Comparison of ENCODE assay signal across 7 cellular contexts in the genomic region with DNA sequence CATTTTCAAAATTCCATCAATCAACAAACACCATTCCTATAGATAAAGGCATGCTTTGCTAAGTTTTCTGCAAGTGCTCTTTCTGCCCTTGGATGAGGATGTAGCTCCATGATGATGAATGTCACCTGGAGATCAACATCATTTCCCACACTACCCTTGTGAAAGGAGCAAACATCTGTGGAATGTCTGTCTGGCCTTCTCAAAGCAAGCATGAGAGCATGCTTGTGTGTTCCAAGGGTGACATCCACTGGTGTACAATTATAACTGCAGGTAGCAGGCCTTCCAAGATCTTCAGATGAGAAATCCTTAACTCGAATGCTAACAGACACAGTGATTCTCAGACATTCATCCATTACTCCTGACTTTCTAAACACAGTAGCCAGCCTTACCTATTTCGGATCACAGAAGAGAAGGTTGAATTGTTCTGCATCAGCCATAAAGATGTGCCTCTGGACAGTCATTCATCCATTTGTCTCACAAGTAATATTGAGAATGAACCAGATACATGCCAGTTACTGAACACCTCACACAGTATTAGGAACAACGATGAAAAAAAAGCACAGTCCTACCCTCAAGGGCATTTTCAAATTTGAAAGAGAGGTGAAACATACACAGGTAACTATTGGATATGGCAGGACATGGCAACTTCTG.
DNase-seq lines count a peak whose midpoint lies in the region; ATAC-seq, FAIRE-seq and TF ChIP-seq lines count a peak whose summit lies in the region.

No MANE protein-coding gene starts in this region.

- POLR2A ChIA-PET in GM12878 (lab: Charles Lee) = no interaction called here

- SMC1A ChIA-PET in GM12878 (lab: Charles Lee; ENCODE audit: uncharacterized antibody, unreplicated experiment) = interaction anchor here (0.6 to 1.1 kb wide), 4 partner anchors 46 to 492 kb away, joined by 3 to 4 read pairs (median 4); no protein-coding TSS in a partner anchor

- no peak for TF ChIP-seq EP300 in GM12878 (IDR thresholded peaks at IDR 0.05; ENCODE audit: borderline replicate concordance in 1 of 2, control insufficient read depth in 1 of 2, low read depth in 2 of 2, low read length in 2 of 2)

- in situ Hi-C loops in GM12878 (cut with MboI) = loop anchor here (5.0 kb wide), 1 partner anchor 400 kb away; no protein-coding TSS in a partner anchor

- ATAC-seq in GM21360 (IDR thresholded peaks at IDR 0.05; ENCODE audit: unreplicated experiment) = peak; percentile 89
- ATAC-seq in HG03565 (IDR thresholded peaks at IDR 0.05; ENCODE audit: unreplicated experiment) = peak; percentile 97
- ATAC-seq in GM12878 = peak; percentile 87

- H2AFZ ChIP-seq in GM12878 (ENCODE audit: control insufficient read depth, low read depth, low read length) = no peak overlapping the region

- RAD21 ChIA-PET in GM12878 (lab: Charles Lee; ENCODE audit: unreplicated experiment) = interaction anchor here (1.4 kb wide), 1 partner anchor 58 kb away, joined by 6 read pairs; no protein-coding TSS in a partner anchor

- no peak overlapping the region for H3K27ac ChIP-seq in GM12878 (ENCODE audit: control insufficient read depth, insufficient read depth)
- H3K27ac ChIP-seq in spleen = peak overlapping the region in 3 of 8 donors; percentile 24 to 39 (median 31)

- peak; percentile 36 to 76 for DNase-seq in NCI-H524 (lab: John Stamatoyannopoulos, UW)
- no peak for DNase-seq in GM12878 (ENCODE audit: low read depth, low spot score)
- peak; percentile 69 for DNase-seq in iPS DF 4.7 (ENCODE audit: extremely low read depth, low spot score)
- no peak for DNase-seq in spleen

- CTCF ChIA-PET in GM12878 (lab: Yijun Ruan, JAX) = interaction anchor here (1.3 to 4.0 kb wide), 2 partner anchors 22 to 58 kb away, joined by 4 to 30 read pairs; no protein-coding TSS in a partner anchor

- H3K36me3 ChIP-seq in GM12878 (ENCODE audit: control insufficient read depth in 2 of 2, insufficient read depth in 2 of 2, low read length in 1 of 2) (no peaks in the 10 kb centered on the region), spleen (no peaks in the 10 kb centered on the region)

- WGBS in GM12878 (ENCODE audit: insufficient coverage, insufficient replicate concordance, low lambda C conversion rate, missing lambda C conversion rate) = 2% methylated on average over 3 of the region's 3 CpGs
- WGBS in spleen, 5 donors = 24 to 48% (median 39%) methylated on average over 3 of the region's 3 CpGs

- H4K20me1 ChIP-seq in GM12878 (ENCODE audit: control insufficient read depth, insufficient read depth) = no peaks in the 10 kb centered on the region

- H3K4me2 ChIP-seq in GM12878 (ENCODE audit: control insufficient read depth, insufficient read depth) = no peak overlapping the region

- H3K4me1 ChIP-seq in GM12878 (ENCODE audit: control insufficient read depth, insufficient read depth, low read length) = no peaks in the 10 kb centered on the region
- peaks cover 0 to 15% (median 0%) of the 10 kb centered on the region in 6 donors for H3K4me1 ChIP-seq in spleen

- no TSS peak for BruUV-seq in GM12878 (replicated peaks; lab: Mats Ljungman, UMichigan)

- TF ChIP-seq POLR2A in GM12878 (IDR thresholded peaks at IDR 0.05; ENCODE audit: low read depth, low read length) (no peak), spleen (IDR thresholded peaks at IDR 0.05) (no peak)

- no peak overlapping the region for H3K9ac ChIP-seq in GM12878 (ENCODE audit: control insufficient read depth, insufficient read depth, low read length)

- H3K79me2 ChIP-seq in GM12878 (ENCODE audit: control insufficient read depth, insufficient read depth, low read length) = no peaks in the 10 kb centered on the region

- H3K9me3 ChIP-seq in GM12878 (replicated peaks; ENCODE audit: control insufficient read depth, insufficient read depth, low read length) = no peaks in the 10 kb centered on the region
- H3K9me3 ChIP-seq in spleen = no peaks in the 10 kb centered on the region

- FAIRE-seq in G401.6 (lab: Jason Lieb, UNC) = peak; percentile 53
- peak; percentile 65 for FAIRE-seq in GM12878 (lab: Jason Lieb, UNC)

- peak; percentile 64 to 88 (median 82); a peak in 4 of 6 replicates for TF ChIP-seq CTCF in GM12878 (IDR thresholded peaks at IDR 0.05 in 2 of 3, conservative IDR thresholded peaks at IDR 0.05 in 1 of 3; ENCODE audit: control insufficient read depth in 2 of 3, extremely low read depth in 1 of 3, insufficient read depth in 1 of 3, low read depth in 3 of 3, low read length in 3 of 3)
- peak; percentile 37 to 90 (median 74) for TF ChIP-seq CTCF in spleen (IDR thresholded peaks at IDR 0.05 in 8 of 11, conservative IDR thresholded peaks at IDR 0.05 in 3 of 11)

- H3K4me3 ChIP-seq in GM12878 (no peak overlapping the region), spleen (no peak overlapping the region)

- no peaks in the 10 kb centered on the region for H3K27me3 ChIP-seq in GM12878 (replicated peaks in 1 of 2; ENCODE audit: control insufficient read depth in 2 of 2, insufficient read depth in 2 of 2, low read length in 1 of 2)
- H3K27me3 ChIP-seq in spleen (replicated peaks in 1 of 7) = no peaks in the 10 kb centered on the region

- TF ChIP-seq RAD21 in GM12878 (IDR thresholded peaks at IDR 0.05; ENCODE audit: insufficient read depth, low read depth, low read length) = peak; percentile 97

- intact Hi-C loops in GM12878 (cut with micrococcal nuclease; ENCODE audit: unreplicated experiment) = loop anchor here (1.0 kb wide), 3 partner anchors 57 to 492 kb away; no protein-coding TSS in a partner anchor
- intact Hi-C loops in spleen (cut with DNase I; ENCODE audit: low total_unique reads) = loop anchor here (10.0 kb wide), 2 partner anchors 398 to 488 kb away; no protein-coding TSS in a partner anchor

TF ChIP-seq in GM12878, 131 proteins besides CTCF, POLR2A, EP300 and RAD21:
- TF ChIP-seq YY1 (IDR thresholded peaks at IDR 0.05; ENCODE audit: low read depth, low read length) (peak; percentile 41; the same call in 1 of the 2 replicates), SMC3 (IDR thresholded peaks at IDR 0.05; ENCODE audit: borderline replicate concordance, low read length) (peak; percentile 86), BCL11A (IDR thresholded peaks at IDR 0.05; ENCODE audit: low read depth, low read length) (no peak)
- TF ChIP-seq, protein P1, sequence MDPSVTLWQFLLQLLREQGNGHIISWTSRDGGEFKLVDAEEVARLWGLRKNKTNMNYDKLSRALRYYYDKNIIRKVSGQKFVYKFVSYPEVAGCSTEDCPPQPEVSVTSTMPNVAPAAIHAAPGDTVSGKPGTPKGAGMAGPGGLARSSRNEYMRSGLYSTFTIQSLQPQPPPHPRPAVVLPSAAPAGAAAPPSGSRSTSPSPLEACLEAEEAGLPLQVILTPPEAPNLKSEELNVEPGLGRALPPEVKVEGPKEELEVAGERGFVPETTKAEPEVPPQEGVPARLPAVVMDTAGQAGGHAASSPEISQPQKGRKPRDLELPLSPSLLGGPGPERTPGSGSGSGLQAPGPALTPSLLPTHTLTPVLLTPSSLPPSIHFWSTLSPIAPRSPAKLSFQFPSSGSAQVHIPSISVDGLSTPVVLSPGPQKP (IDR thresholded peaks at IDR 0.05; ENCODE audit: low read depth, low read length) = no peak
- TF ChIP-seq, protein P2, sequence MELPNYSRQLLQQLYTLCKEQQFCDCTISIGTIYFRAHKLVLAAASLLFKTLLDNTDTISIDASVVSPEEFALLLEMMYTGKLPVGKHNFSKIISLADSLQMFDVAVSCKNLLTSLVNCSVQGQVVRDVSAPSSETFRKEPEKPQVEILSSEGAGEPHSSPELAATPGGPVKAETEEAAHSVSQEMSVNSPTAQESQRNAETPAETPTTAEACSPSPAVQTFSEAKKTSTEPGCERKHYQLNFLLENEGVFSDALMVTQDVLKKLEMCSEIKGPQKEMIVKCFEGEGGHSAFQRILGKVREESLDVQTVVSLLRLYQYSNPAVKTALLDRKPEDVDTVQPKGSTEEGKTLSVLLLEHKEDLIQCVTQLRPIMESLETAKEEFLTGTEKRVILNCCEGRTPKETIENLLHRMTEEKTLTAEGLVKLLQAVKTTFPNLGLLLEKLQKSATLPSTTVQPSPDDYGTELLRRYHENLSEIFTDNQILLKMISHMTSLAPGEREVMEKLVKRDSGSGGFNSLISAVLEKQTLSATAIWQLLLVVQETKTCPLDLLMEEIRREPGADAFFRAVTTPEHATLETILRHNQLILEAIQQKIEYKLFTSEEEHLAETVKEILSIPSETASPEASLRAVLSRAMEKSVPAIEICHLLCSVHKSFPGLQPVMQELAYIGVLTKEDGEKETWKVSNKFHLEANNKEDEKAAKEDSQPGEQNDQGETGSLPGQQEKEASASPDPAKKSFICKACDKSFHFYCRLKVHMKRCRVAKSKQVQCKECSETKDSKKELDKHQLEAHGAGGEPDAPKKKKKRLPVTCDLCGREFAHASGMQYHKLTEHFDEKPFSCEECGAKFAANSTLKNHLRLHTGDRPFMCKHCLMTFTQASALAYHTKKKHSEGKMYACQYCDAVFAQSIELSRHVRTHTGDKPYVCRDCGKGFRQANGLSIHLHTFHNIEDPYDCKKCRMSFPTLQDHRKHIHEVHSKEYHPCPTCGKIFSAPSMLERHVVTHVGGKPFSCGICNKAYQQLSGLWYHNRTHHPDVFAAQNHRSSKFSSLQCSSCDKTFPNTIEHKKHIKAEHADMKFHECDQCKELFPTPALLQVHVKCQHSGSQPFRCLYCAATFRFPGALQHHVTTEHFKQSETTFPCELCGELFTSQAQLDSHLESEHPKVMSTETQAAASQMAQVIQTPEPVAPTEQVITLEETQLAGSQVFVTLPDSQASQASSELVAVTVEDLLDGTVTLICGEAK (IDR thresholded peaks at IDR 0.05; ENCODE audit: borderline replicate concordance) = no peak

Comparison
In these comparisons a context has a peak if more than half of its experiments do, and no peak if none do; other contexts are left out.
1. DNase-seq: peak in NCI-H524 (2 of 2) and iPS DF 4.7 (single experiment); none in GM12878 (single experiment) and spleen (single experiment).
2. Peak in every context shown above with its lines, with median percentiles within 50 percentile points of each other: ATAC-seq.